ENCODE assay signal across 8 cellular contexts in the genomic region with DNA sequence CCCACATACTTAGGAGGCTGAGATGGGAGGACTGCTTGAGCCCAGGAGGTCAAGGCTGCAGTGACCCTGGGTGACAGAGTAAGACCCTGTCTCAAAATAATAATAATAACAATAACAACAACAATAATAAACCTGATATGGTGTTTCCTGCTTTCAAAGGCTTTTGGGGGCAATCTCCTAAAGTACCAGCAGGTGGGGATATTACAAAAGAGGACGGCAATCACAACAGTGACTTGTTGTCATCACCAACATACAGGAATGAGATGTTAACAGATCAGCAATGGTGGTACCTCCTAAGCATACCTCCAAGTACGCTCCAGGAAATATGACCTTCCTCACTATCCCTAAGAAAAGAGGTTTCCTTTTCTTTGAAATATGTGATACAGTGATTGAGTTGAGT.
DNase-seq lines count a peak whose midpoint lies in the region; ATAC-seq, FAIRE-seq and TF ChIP-seq lines count a peak whose summit lies in the region.

No MANE protein-coding gene starts in this region.

- H3K4me1 ChIP-seq in K562 (replicated peaks in 1 of 2; ENCODE audit: control insufficient read depth in 2 of 2, insufficient read depth in 2 of 2, low read length in 2 of 2) (no peaks in the 10 kb centered on the region), lower lobe of right lung (no peaks in the 10 kb centered on the region)

- in situ Hi-C loops in K562 (cut with MboI), result no loop called here

- TF ChIP-seq EP300 in K562 (IDR thresholded peaks at IDR 0.05; ENCODE audit: low read length), result no peak

- 23% methylated on average over 2 of the region's 2 CpGs for WGBS in K562 (ENCODE audit: insufficient coverage, low coverage, missing lambda C conversion rate)

- H3K9me3 ChIP-seq in K562 (replicated peaks; ENCODE audit: control insufficient read depth, insufficient read depth, low read depth, low read length) (no peaks in the 10 kb centered on the region), lower lobe of right lung (no peaks in the 10 kb centered on the region)

- CTCF ChIA-PET in K562 (lab: Yijun Ruan, JAX; ENCODE audit: low intra/inter-chr PET ratio), result no interaction called here

- no peak overlapping the region for H3K4me2 ChIP-seq in K562 (ENCODE audit: insufficient read depth, low read length)

- H2AFZ ChIP-seq in K562 (ENCODE audit: low read depth, low read length), result no peak overlapping the region

- H3K36me3 ChIP-seq in H7 (replicated peaks; ENCODE audit: control insufficient read depth, insufficient read depth, low read length) (no peaks in the 10 kb centered on the region), K562 (ENCODE audit: control insufficient read depth, insufficient read depth, low read length) (no peaks in the 10 kb centered on the region), lower lobe of right lung (no peaks in the 10 kb centered on the region)

- H3K9me3 Mint-ChIP-seq in activated T-cell treated with anti-CD3 and anti-CD28 coated beads, Interleukin-2, amount 50 U/mL, for 4 hours, result no peaks in the 10 kb centered on the region

- TF ChIP-seq RAD21 in K562 (CRISPR knock-in tag; conservative IDR thresholded peaks at IDR 0.05 in 1 of 2, IDR thresholded peaks at IDR 0.05 in 1 of 2), result peak; percentile 26 to 55; a peak in 2 of 4 replicates

- TF ChIP-seq CTCF in K562 (IDR thresholded peaks at IDR 0.05 in 2 of 3, conservative IDR thresholded peaks at IDR 0.05 in 1 of 3; ENCODE audit: insufficient read depth in 2 of 3, low read depth in 1 of 3, low read length in 3 of 3), result peak in 2 of 3 experiments; percentile 37 to 39; a peak in 3 of 6 replicates
- TF ChIP-seq CTCF in lower lobe of right lung (IDR thresholded peaks at IDR 0.05), result peak; percentile 44

- no peak for FAIRE-seq in K562 (lab: Jason Lieb, UNC)

- no peak overlapping the region for H3K4me3 ChIP-seq in H7 (ENCODE audit: insufficient read depth, low read depth, low read length)
- no peak overlapping the region for H3K4me3 ChIP-seq in K562
- no peak overlapping the region for H3K4me3 ChIP-seq in lower lobe of right lung

- H3K9me1 ChIP-seq in K562 (ENCODE audit: control insufficient read depth, insufficient read depth, low read length), result no peaks in the 10 kb centered on the region

- POLR2A ChIA-PET in K562 (lab: Yijun Ruan, JAX), result no interaction called here

- BruUV-seq in K562 (replicated peaks; lab: Mats Ljungman, UMichigan), result no TSS peak

- H3K27ac ChIP-seq in K562 (ENCODE audit: extremely low read depth, low read depth, low read length) (no peak overlapping the region), lower lobe of right lung (no peak overlapping the region)

- H4K20me1 ChIP-seq in K562 (replicated peaks; ENCODE audit: control insufficient read depth, insufficient read depth, low read length), result no peaks in the 10 kb centered on the region

- H3K27me3 ChIP-seq in H7 (ENCODE audit: control insufficient read depth, insufficient read depth, low read length) (no peaks in the 10 kb centered on the region), K562 (ENCODE audit: control insufficient read depth in 2 of 2, insufficient read depth in 2 of 2, low read length in 2 of 2) (no peaks in the 10 kb centered on the region), lower lobe of right lung (ENCODE audit: low read depth) (no peaks in the 10 kb centered on the region)

- ATAC-seq in K562, result no peak
- no peak for ATAC-seq in lower lobe of right lung
- no peak for ATAC-seq in activated T-cell treated with anti-CD3 and anti-CD28 coated beads, Interleukin-2, amount 50 U/mL, for 4 hours

- DNase-seq in SIG-M5 treated with dmso at 0.1 percent for 504 hours (lab: John Stamatoyannopoulos, UW; ENCODE audit: unreplicated experiment) (peak; percentile 29), SIG-M5 (lab: John Stamatoyannopoulos, UW) (no peak), H7 (peak; percentile 51), M059J (ENCODE audit: low read depth) (peak; percentile 16), K562 (ENCODE audit: extremely low read depth in 1 of 4, low spot score in 3 of 4) (peak; percentile 12 to 37 (median 21)), lower lobe of right lung (no peak), NCI-H2196 (lab: John Stamatoyannopoulos, UW; ENCODE audit: unreplicated experiment) (no peak)
- no peak for DNase-seq in activated T-cell treated with anti-CD3 and anti-CD28 coated beads, Interleukin-2, amount 50 U/mL, for 4 hours

- no peak overlapping the region for H3K9ac ChIP-seq in K562 (ENCODE audit: insufficient read depth in 1 of 2, low read depth in 2 of 2, low read length in 2 of 2)

- no peaks in the 10 kb centered on the region for H3K4me1 Mint-ChIP-seq in activated T-cell treated with anti-CD3 and anti-CD28 coated beads, Interleukin-2, amount 50 U/mL, for 4 hours (ENCODE audit: low read depth)

- no peak for TF ChIP-seq POLR2A in K562 (conservative IDR thresholded peaks at IDR 0.05)

- no peaks in the 10 kb centered on the region for H3K36me3 Mint-ChIP-seq in activated T-cell treated with anti-CD3 and anti-CD28 coated beads, Interleukin-2, amount 50 U/mL, for 4 hours (ENCODE audit: insufficient read depth)

- no peaks in the 10 kb centered on the region for H3K79me2 ChIP-seq in K562 (ENCODE audit: control insufficient read depth, insufficient read depth, low read length)

- no peaks in the 10 kb centered on the region for H3K27me3 Mint-ChIP-seq in activated T-cell treated with anti-CD3 and anti-CD28 coated beads, Interleukin-2, amount 50 U/mL, for 4 hours (ENCODE audit: low read depth)

- H3K4me3 Mint-ChIP-seq in activated T-cell treated with anti-CD3 and anti-CD28 coated beads, Interleukin-2, amount 50 U/mL, for 4 hours, result no peak overlapping the region

- intact Hi-C loops in K562 (cut with micrococcal nuclease) (loop anchor here (10.0 kb wide), 1 partner anchor 540 kb away; no protein-coding TSS in a partner anchor), lower lobe of right lung (cut with DNase I) (no loop called here)

TF ChIP-seq in K562, 482 proteins besides CTCF, POLR2A, EP300 and RAD21:
- TF ChIP-seq RBM34 (IDR thresholded peaks at IDR 0.05; ENCODE audit: borderline replicate concordance, insufficient read depth, low read length), result no peak
TF ChIP-seq in K562: peak in this region for 0.

Comparison
In these comparisons a context has a peak if more than half of its experiments do, and no peak if none do; other contexts are left out.
1. DNase-seq: peak in SIG-M5 treated with dmso at 0.1 percent for 504 hours (single experiment), H7 (single experiment), M059J (single experiment) and K562 (4 of 4); none in SIG-M5 (single experiment), lower lobe of right lung (single experiment), NCI-H2196 (single experiment) and activated T-cell treated with anti-CD3 and anti-CD28 coated beads, Interleukin-2, amount 50 U/mL, for 4 hours (single experiment).